In the genomic region with DNA sequence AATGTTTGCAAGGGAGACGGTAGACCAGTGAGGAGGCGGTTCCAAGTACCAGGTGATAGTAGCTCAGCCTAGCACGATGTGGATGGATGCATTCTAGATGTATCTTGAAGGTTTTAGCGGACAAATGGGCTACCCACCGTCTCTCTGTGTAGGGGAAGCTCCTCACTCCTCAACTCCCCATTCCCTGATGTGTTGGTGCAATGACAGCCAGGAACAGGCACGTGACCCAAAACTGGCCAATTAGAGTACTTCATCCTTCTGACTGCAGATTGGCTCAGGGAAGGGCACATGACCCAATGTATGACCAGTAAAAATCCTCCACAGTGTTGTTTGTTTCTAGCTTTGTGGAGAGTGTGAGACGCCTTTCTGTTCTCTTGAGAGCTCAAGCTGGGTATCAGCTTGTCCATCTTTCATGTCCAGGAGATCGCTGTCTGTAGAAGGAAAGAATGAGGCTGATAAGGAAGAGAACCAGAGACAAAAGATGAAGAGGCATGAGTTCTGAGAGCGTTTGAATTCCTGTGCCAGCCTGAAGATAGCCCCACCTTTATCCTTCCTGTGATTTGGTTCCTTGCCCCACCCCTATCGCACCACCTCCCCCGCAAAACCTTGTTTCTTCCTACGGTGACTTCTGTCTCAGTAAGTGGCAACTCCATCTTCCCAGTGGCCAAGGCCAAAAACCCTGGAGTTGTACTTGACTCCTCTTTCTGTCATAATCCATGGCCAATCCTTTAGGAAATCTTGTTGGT, we compare ENCODE assay signal across 8 cellular contexts. TPM values are rescaled to one million over a fixed set of nuclear protein-coding genes. Genes with fewer than 3 reads are reported as not detected.
DNase-seq lines count a peak whose midpoint lies in the region; ATAC-seq and TF ChIP-seq lines count a peak whose summit lies in the region.

No MANE protein-coding gene starts in this region.

- TF ChIP-seq RAD21 in SK-N-SH (IDR thresholded peaks at IDR 0.05; ENCODE audit: low read length): no peak

- peak; percentile 29 for ATAC-seq in GM19351 (IDR thresholded peaks at IDR 0.05; ENCODE audit: unreplicated experiment)

- TF ChIP-seq EP300 in SK-N-SH (IDR thresholded peaks at IDR 0.05; ENCODE audit: borderline replicate concordance in 1 of 2, low read depth in 1 of 2, low read length in 1 of 2): no peak

- no peak for TF ChIP-seq CTCF in AG10803 (conservative IDR thresholded peaks at IDR 0.05; ENCODE audit: low read length)
- no peak for TF ChIP-seq CTCF in NB4 (IDR thresholded peaks at IDR 0.05; ENCODE audit: low read depth, low read length)
- no peak for TF ChIP-seq CTCF in SK-N-SH (IDR thresholded peaks at IDR 0.05)
- TF ChIP-seq CTCF in mammary epithelial cell (conservative IDR thresholded peaks at IDR 0.05 in 1 of 2, IDR thresholded peaks at IDR 0.05 in 1 of 2; ENCODE audit: extremely low read depth in 1 of 2, insufficient read depth in 1 of 2, low read depth in 1 of 2, low read length in 2 of 2): no peak

- no peaks in the 10 kb centered on the region for H3K27me3 ChIP-seq in SK-N-SH (ENCODE audit: insufficient read depth)
- no peaks in the 10 kb centered on the region for H3K27me3 ChIP-seq in mammary epithelial cell (ENCODE audit: insufficient read depth, low read length)

- TSS peak; percentile 69 for BruUV-seq in mammary epithelial cell (replicated peaks; lab: Mats Ljungman, UMichigan)

- H3K4me2 ChIP-seq in SK-N-SH: peak overlapping the region; percentile 62
- H3K4me2 ChIP-seq in mammary epithelial cell (ENCODE audit: insufficient read depth, low read depth, low read length): peak overlapping the region; percentile 74

- in situ Hi-C loops in mammary epithelial cell (cut with MboI; ENCODE audit: low sequenced_read_pairs in 2 of 2): no loop called here

- H3K4me3 ChIP-seq in AG10803 (ENCODE audit: low read length) (peak overlapping the region; percentile 52), NB4 (ENCODE audit: low read depth, low read length) (peak overlapping the region; percentile 46), SK-N-SH (ENCODE audit: low read depth in 2 of 2, low read length in 1 of 2) (peak overlapping the region; percentile 44 to 45), mammary epithelial cell (replicated peaks in 1 of 3; ENCODE audit: insufficient read depth in 1 of 3, low read depth in 2 of 3, low read length in 3 of 3) (peak overlapping the region in 2 of 3 experiments; percentile 20 to 28), iPS-11a (ENCODE audit: low read depth, low read length) (peak overlapping the region; percentile 21)

- TF ChIP-seq POLR2A in NB4 (IDR thresholded peaks at IDR 0.05; ENCODE audit: extremely low read depth, insufficient read length): peak; percentile 50

- H3K79me2 ChIP-seq in SK-N-SH (ENCODE audit: insufficient read depth): peaks cover 18% of the 10 kb centered on the region; the same call in 1 of the 2 replicates
- H3K79me2 ChIP-seq in mammary epithelial cell (ENCODE audit: insufficient read depth, low read length): peaks cover 17% of the 10 kb centered on the region

- POLR2A ChIA-PET in SK-N-SH (lab: Yijun Ruan, JAX): interaction anchor here (0.6 to 3.1 kb wide), 11 partner anchors 12 to 788 kb away, joined by 3 to 22 read pairs (median 4); a partner anchor contains a TSS

- H2AFZ ChIP-seq in SK-N-SH (ENCODE audit: low read depth): peak overlapping the region; percentile 74; the same call in 1 of the 2 replicates
- peak overlapping the region; percentile 93 for H2AFZ ChIP-seq in mammary epithelial cell (ENCODE audit: low read depth, low read length)

- H3K9me2 ChIP-seq in SK-N-SH: no peaks in the 10 kb centered on the region

- H3K36me3 ChIP-seq in SK-N-SH (replicated peaks in 1 of 2; ENCODE audit: control insufficient read depth in 1 of 2, insufficient read depth in 2 of 2, low read length in 1 of 2) (no peaks in the 10 kb centered on the region), mammary epithelial cell (ENCODE audit: insufficient read depth, low read length) (no peaks in the 10 kb centered on the region)

- H4K20me1 ChIP-seq in SK-N-SH (ENCODE audit: insufficient read depth) (peaks cover 7% of the 10 kb centered on the region), mammary epithelial cell (ENCODE audit: insufficient read depth, low read length) (no peaks in the 10 kb centered on the region)

- H3K4me1 ChIP-seq in SK-N-SH (ENCODE audit: control insufficient read depth in 1 of 2, insufficient read depth in 2 of 2, low read depth in 1 of 2, low read length in 1 of 2) (peaks cover 13 to 31% of the 10 kb centered on the region in 2 experiments; a peak in 3 of 4 replicates), mammary epithelial cell (ENCODE audit: insufficient read depth, low read length) (peaks cover 31% of the 10 kb centered on the region)

- H3K27ac ChIP-seq in SK-N-SH (ENCODE audit: low read depth in 2 of 2, low read length in 1 of 2): peak overlapping the region; percentile 64 to 90
- peak overlapping the region; percentile 33 for H3K27ac ChIP-seq in mammary epithelial cell (ENCODE audit: insufficient read depth, low read depth, low read length)

- dilution Hi-C loops in mammary epithelial cell (cut with HindIII; ENCODE audit: low sequenced_read_pairs): no loop called here

- H3K9me3 ChIP-seq in SK-N-SH (no peaks in the 10 kb centered on the region), mammary epithelial cell (replicated peaks; ENCODE audit: insufficient read depth, low read length) (no peaks in the 10 kb centered on the region)

- peak; percentile 83 for DNase-seq in AG10803 (ENCODE audit: low read depth)
- DNase-seq in NB4 (ENCODE audit: low read depth): peak; percentile 85
- DNase-seq in SK-N-SH: peak; percentile 82
- DNase-seq in mammary epithelial cell: peak; percentile 89
- DNase-seq in retina: peak; percentile 89
- DNase-seq in NK-92 (lab: John Stamatoyannopoulos, UW; ENCODE audit: unreplicated experiment): no peak

- peaks cover 26% of the 10 kb centered on the region for H3F3A ChIP-seq in SK-N-SH (replicated peaks; ENCODE audit: insufficient read depth)

- H3K9ac ChIP-seq in SK-N-SH (peak overlapping the region; percentile 54), mammary epithelial cell (ENCODE audit: insufficient read depth, low read length) (peak overlapping the region; percentile 41)

- intact Hi-C loops in mammary epithelial cell (cut with micrococcal nuclease): no loop called here

- WGBS in SK-N-SH (ENCODE audit: low lambda C conversion rate): 6% methylated on average over 12 of the region's 12 CpGs
- 28% methylated on average over 11 of the region's 12 CpGs for WGBS in mammary epithelial cell (ENCODE audit: low coverage, missing lambda C conversion rate)

- CTCF ChIA-PET in SK-N-SH (lab: Yijun Ruan, JAX): interaction anchor here (0.7 to 2.5 kb wide), 5 partner anchors 13 to 191 kb away, joined by 3 to 8 read pairs (median 3); no protein-coding TSS in a partner anchor
- CTCF ChIA-PET in mammary epithelial cell (lab: Charles Lee; ENCODE audit: low non-redundant PET): no interaction called here

TF ChIP-seq in SK-N-SH, 30 proteins besides CTCF, POLR2A, EP300 and RAD21 (continues in another document):
- TF ChIP-seq POLR2AphosphoS5 (IDR thresholded peaks at IDR 0.05; ENCODE audit: low read depth, low read length): peak; percentile 98
- peak; percentile 90; the same call in 1 of the 2 replicates for TF ChIP-seq MXI1 (IDR thresholded peaks at IDR 0.05; ENCODE audit: low read depth, low read length)
- TF ChIP-seq RFX5 (IDR thresholded peaks at IDR 0.05; ENCODE audit: low read length): peak; percentile 81
- no peak for TF ChIP-seq TEAD4 (IDR thresholded peaks at IDR 0.05; ENCODE audit: borderline replicate concordance, insufficient read depth)
- TF ChIP-seq RCOR1 (IDR thresholded peaks at IDR 0.05; ENCODE audit: low read length): peak; percentile 57; the same call in 1 of the 2 replicates
- TF ChIP-seq, protein P1, sequence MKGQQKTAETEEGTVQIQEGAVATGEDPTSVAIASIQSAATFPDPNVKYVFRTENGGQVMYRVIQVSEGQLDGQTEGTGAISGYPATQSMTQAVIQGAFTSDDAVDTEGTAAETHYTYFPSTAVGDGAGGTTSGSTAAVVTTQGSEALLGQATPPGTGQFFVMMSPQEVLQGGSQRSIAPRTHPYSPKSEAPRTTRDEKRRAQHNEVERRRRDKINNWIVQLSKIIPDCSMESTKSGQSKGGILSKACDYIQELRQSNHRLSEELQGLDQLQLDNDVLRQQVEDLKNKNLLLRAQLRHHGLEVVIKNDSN (IDR thresholded peaks at IDR 0.05; ENCODE audit: borderline replicate concordance, low read depth): peak; percentile 99
- TF ChIP-seq TAF1 (IDR thresholded peaks at IDR 0.05; ENCODE audit: borderline replicate concordance, low read depth, low read length): peak; percentile 78
- TF ChIP-seq MEF2A (IDR thresholded peaks at IDR 0.05; ENCODE audit: borderline replicate concordance, low read depth): no peak

RNA-seq across cellular contexts. Expression of a gene that starts 2.3 kb away (rescaled TPM):
- 3.7 and 4.3 TPM in 2 replicates for polyA plus RNA-seq in SK-N-SH (2012; rRNA removed)
- polyA plus RNA-seq in SK-N-SH (2012; cell fraction: cytosol; rRNA removed): 2.1 and 3.5 TPM in 2 replicates
- 2.9 and 3.5 TPM in 2 replicates for polyA plus RNA-seq in SK-N-SH (2012; cell fraction: nucleus; rRNA removed)
- 1 to 10 TPM; 4.9 to 8.8 TPM for total RNA-seq in mammary epithelial cell
- polyA plus RNA-seq in mammary epithelial cell: 6.5 TPM
- 3.9 TPM for polyA minus RNA-seq in mammary epithelial cell

RNA-seq across cellular contexts. Expression of a gene that starts 16.1 kb away (rescaled TPM):
- polyA plus RNA-seq in SK-N-SH (2012; rRNA removed) (18.6 and 19.2 TPM in 2 replicates), mammary epithelial cell (32.2 TPM)
- 16.7 and 17.7 TPM in 2 replicates for polyA plus RNA-seq in SK-N-SH (2012; cell fraction: cytosol; rRNA removed)
- 16.7 and 21.4 TPM in 2 replicates for polyA plus RNA-seq in SK-N-SH (2012; cell fraction: nucleus; rRNA removed)
- 10 to 100 TPM; 23.8 to 24.0 TPM for total RNA-seq in mammary epithelial cell
- polyA minus RNA-seq in mammary epithelial cell: 50.2 TPM

RNA-seq across cellular contexts. Expression of a gene that starts 18.1 kb away (rescaled TPM):
- 28.8 and 43.9 TPM in 2 replicates for polyA plus RNA-seq in SK-N-SH (2012; rRNA removed)
- polyA plus RNA-seq in SK-N-SH (2012; cell fraction: cytosol; rRNA removed): 23.4 and 32.0 TPM in 2 replicates
- polyA plus RNA-seq in SK-N-SH (2012; cell fraction: nucleus; rRNA removed): 104 and 168 TPM in 2 replicates
- total RNA-seq in mammary epithelial cell: 10 to 100 TPM in 1 of 2 donors, 1 to 10 TPM in 1; 1.8 to 59.3 TPM
- 62.1 TPM for polyA plus RNA-seq in mammary epithelial cell
- 99.5 TPM for polyA minus RNA-seq in mammary epithelial cell

RNA-seq across cellular contexts. Expression of a gene that starts 29.5 kb away (rescaled TPM):
- polyA plus RNA-seq in SK-N-SH (2012; rRNA removed) (42.0 and 43.4 TPM in 2 replicates), mammary epithelial cell (7.2 TPM)
- 39.1 and 45.5 TPM in 2 replicates for polyA plus RNA-seq in SK-N-SH (2012; cell fraction: cytosol; rRNA removed)
- polyA plus RNA-seq in SK-N-SH (2012; cell fraction: nucleus; rRNA removed): 81.4 and 130 TPM in 2 replicates
- total RNA-seq in mammary epithelial cell: 10 to 100 TPM in 1 of 2 donors, 1 to 10 TPM in 1; 9.2 to 30.8 TPM
- 18.0 TPM for polyA minus RNA-seq in mammary epithelial cell

RNA-seq across cellular contexts. Expression of a gene that starts 40.0 kb away (rescaled TPM):
- polyA plus RNA-seq in SK-N-SH (2012; rRNA removed): 32.7 and 56.8 TPM in 2 replicates
- polyA plus RNA-seq in SK-N-SH (2012; cell fraction: cytosol; rRNA removed): 2.7 and 4.0 TPM in 2 replicates
- polyA plus RNA-seq in SK-N-SH (2012; cell fraction: nucleus; rRNA removed): 201 and 297 TPM in 2 replicates
- 10 to 100 TPM; 26.8 to 97.9 TPM for total RNA-seq in mammary epithelial cell
- polyA plus RNA-seq in mammary epithelial cell: 16.8 TPM
- polyA minus RNA-seq in mammary epithelial cell: 96.6 TPM
